8 cellular contexts compared by ENCODE assay signal in genomic region chr2:148674063-148675020, GRCh38. TPM values are rescaled to one million over a fixed set of nuclear protein-coding genes. Genes with fewer than 3 reads are reported as not detected.
A peak's percentile ranks its signal among the peaks of the same experiment; 100 is the strongest.
DNase-seq lines count a peak whose midpoint lies in the region; ATAC-seq and TF ChIP-seq lines count a peak whose summit lies in the region.

No MANE protein-coding gene starts in this region.

- in situ Hi-C loops in HAP-1 (cut with MboI; ENCODE audit: low sequenced_read_pairs), result no loop called here

- peak; percentile 62 for TF ChIP-seq CTCF in choroid plexus epithelial cell (conservative IDR thresholded peaks at IDR 0.05; ENCODE audit: low read depth, low read length)
- TF ChIP-seq CTCF in osteocyte (IDR thresholded peaks at IDR 0.05), result peak; percentile 37

- peaks cover 28% of the 10 kb centered on the region for H3K4me1 Mint-ChIP-seq in osteocyte (ENCODE audit: unreplicated experiment)

- H3K9me3 Mint-ChIP-seq in osteocyte (ENCODE audit: unreplicated experiment), result peaks cover 5% of the 10 kb centered on the region

- no peak overlapping the region for H3K4me3 ChIP-seq in HAP-1
- no peak overlapping the region for H3K4me3 ChIP-seq in choroid plexus epithelial cell (ENCODE audit: low read depth, low read length)

- H3K36me3 ChIP-seq in HAP-1 (replicated peaks), result no peaks in the 10 kb centered on the region

- H3K36me3 Mint-ChIP-seq in osteocyte (ENCODE audit: unreplicated experiment), result peaks cover 3% of the 10 kb centered on the region

- no peaks in the 10 kb centered on the region for H3K9me3 ChIP-seq in HAP-1

- ATAC-seq in HG03135 (IDR thresholded peaks at IDR 0.05; ENCODE audit: unreplicated experiment) (no peak), left cardiac atrium (no peak)

- H3K4me3 Mint-ChIP-seq in osteocyte (ENCODE audit: unreplicated experiment), result no peak overlapping the region

- no peaks in the 10 kb centered on the region for H3K27me3 ChIP-seq in HAP-1 (ENCODE audit: low read depth)

- no peaks in the 10 kb centered on the region for H3K27me3 Mint-ChIP-seq in osteocyte (ENCODE audit: unreplicated experiment)

- no peaks in the 10 kb centered on the region for H3K4me1 ChIP-seq in HAP-1

- H3K27ac Mint-ChIP-seq in osteocyte (ENCODE audit: unreplicated experiment), result no peak overlapping the region

- intact Hi-C loops in left cardiac atrium (cut with DNase I), result no loop called here

- DNase-seq in ELF-1 (ENCODE audit: low read depth, low spot score), result peak; percentile 72
- peak; percentile 46 to 58 for DNase-seq in HAP-1 (ENCODE audit: low spot score in 2 of 2)
- DNase-seq in RPMI8226, result peak; percentile 57
- DNase-seq in choroid plexus epithelial cell (ENCODE audit: low read depth), result peak; percentile 28
- no peak for DNase-seq in osteocyte (ENCODE audit: extremely low spot score, unreplicated experiment)
- DNase-seq in ecto neural progenitor cell (ENCODE audit: low spot score), result no peak
- DNase-seq in left cardiac atrium, result no peak

RNA-seq across cellular contexts. Expression of gene EPC2, which starts 29.8 kb away (rescaled TPM):
- total RNA-seq in osteocyte (38.3 and 39.2 TPM in 2 replicates), left cardiac atrium (10 to 100 TPM; 19.1 to 22.3 TPM)

Comparison
In these comparisons a context has a peak if more than half of its experiments do, and no peak if none do; other contexts are left out.
1. DNase-seq: peak in ELF-1 (single experiment), HAP-1 (2 of 2), RPMI8226 (single experiment) and choroid plexus epithelial cell (single experiment); none in osteocyte (single experiment), ecto neural progenitor cell (single experiment) and left cardiac atrium (single experiment).